15 cellular contexts compared by ENCODE assay signal in genomic region chr2:10274376-10274775, GRCh38.
"Had no signal": no experiment of that assay in that cellular context is flagged by ENCODE, and none has a peak within 500 bp of the region (broad histone marks: within the 10 kb centered on the region; RNA-seq: fewer than 3 reads in every experiment).

No MANE protein-coding gene starts in this region.

- ATAC-seq: foreskin keratinocyte; stimulated activated effector memory CD8-positive, alpha-beta T cell treated with anti-CD3 and anti-CD28 coated beads, Interleukin-12 subunit alpha, Interleukin-12 subunit beta, amount 100 ng/mL, for 72 hours; stimulated activated naive CD8-positive, alpha-beta T cell treated with anti-CD3 and anti-CD28 coated beads, Interleukin-15, Interleukin-2, amounts not matched to agents 100 U/mL and 50 U/mL, for 24 hours had no signal

- DNase-seq: colonic mucosa; dermis blood vessel endothelial cell; erythroblast; foreskin keratinocyte; hippocampal formation; left ventricle myocardium inferior; mesenchymal stem cell; naive B cell; small intestine; stimulated activated CD4-positive, alpha-beta T cell treated with anti-CD3 and anti-CD28 coated beads, Interleukin-4, amount 100 ng/mL, for 1 hour; stimulated activated CD8-positive, alpha-beta memory T cell treated with anti-CD3 and anti-CD28 coated beads, Interleukin-4, amount 100 ng/mL, for 48 hours; stimulated activated naive CD8-positive, alpha-beta T cell treated with anti-CD3 and anti-CD28 coated beads, Interleukin-15, Interleukin-2, amounts not matched to agents 100 U/mL and 50 U/mL, for 24 hours; testis had no signal

- H3K9me3 Mint-ChIP-seq: naive B cell; nephron; stimulated activated effector memory CD8-positive, alpha-beta T cell treated with anti-CD3 and anti-CD28 coated beads, Interleukin-12 subunit alpha, Interleukin-12 subunit beta, amount 100 ng/mL, for 72 hours had no signal

- H3K4me3 Mint-ChIP-seq: nephron; stimulated activated effector memory CD8-positive, alpha-beta T cell treated with anti-CD3 and anti-CD28 coated beads, Interleukin-12 subunit alpha, Interleukin-12 subunit beta, amount 100 ng/mL, for 72 hours had no signal

- H3K27ac Mint-ChIP-seq: nephron; stimulated activated effector memory CD8-positive, alpha-beta T cell treated with anti-CD3 and anti-CD28 coated beads, Interleukin-12 subunit alpha, Interleukin-12 subunit beta, amount 100 ng/mL, for 72 hours had no signal
